1 cellular context compared by ENCODE assay signal in genomic region chr5:126531543-126532120, GRCh38.
TF ChIP-seq lines count a peak whose summit lies in the region.

No MANE protein-coding gene starts in this region.

TF ChIP-seq in GM23338, 12 proteins besides CTCF, POLR2A, EP300 and RAD21 (continued from another document):
- TF ChIP-seq, protein P1, sequence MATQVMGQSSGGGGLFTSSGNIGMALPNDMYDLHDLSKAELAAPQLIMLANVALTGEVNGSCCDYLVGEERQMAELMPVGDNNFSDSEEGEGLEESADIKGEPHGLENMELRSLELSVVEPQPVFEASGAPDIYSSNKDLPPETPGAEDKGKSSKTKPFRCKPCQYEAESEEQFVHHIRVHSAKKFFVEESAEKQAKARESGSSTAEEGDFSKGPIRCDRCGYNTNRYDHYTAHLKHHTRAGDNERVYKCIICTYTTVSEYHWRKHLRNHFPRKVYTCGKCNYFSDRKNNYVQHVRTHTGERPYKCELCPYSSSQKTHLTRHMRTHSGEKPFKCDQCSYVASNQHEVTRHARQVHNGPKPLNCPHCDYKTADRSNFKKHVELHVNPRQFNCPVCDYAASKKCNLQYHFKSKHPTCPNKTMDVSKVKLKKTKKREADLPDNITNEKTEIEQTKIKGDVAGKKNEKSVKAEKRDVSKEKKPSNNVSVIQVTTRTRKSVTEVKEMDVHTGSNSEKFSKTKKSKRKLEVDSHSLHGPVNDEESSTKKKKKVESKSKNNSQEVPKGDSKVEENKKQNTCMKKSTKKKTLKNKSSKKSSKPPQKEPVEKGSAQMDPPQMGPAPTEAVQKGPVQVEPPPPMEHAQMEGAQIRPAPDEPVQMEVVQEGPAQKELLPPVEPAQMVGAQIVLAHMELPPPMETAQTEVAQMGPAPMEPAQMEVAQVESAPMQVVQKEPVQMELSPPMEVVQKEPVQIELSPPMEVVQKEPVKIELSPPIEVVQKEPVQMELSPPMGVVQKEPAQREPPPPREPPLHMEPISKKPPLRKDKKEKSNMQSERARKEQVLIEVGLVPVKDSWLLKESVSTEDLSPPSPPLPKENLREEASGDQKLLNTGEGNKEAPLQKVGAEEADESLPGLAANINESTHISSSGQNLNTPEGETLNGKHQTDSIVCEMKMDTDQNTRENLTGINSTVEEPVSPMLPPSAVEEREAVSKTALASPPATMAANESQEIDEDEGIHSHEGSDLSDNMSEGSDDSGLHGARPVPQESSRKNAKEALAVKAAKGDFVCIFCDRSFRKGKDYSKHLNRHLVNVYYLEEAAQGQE (IDR thresholded peaks at IDR 0.05; ENCODE audit: unreplicated experiment), result no peak
- no peak for TF ChIP-seq ZNF114 (CRISPR knock-in tag; IDR thresholded peaks at IDR 0.05)
- TF ChIP-seq STAT1 (IDR thresholded peaks at IDR 0.05; ENCODE audit: unreplicated experiment), result no peak
